In genomic region chr5:95379133-95379532, GRCh38 we compare ENCODE assay signal across 36 cellular contexts. TPM values are rescaled to one million over a fixed set of nuclear protein-coding genes. Genes with fewer than 3 reads are reported as not detected.
"Had no signal": no experiment of that assay in that cellular context is flagged by ENCODE, and none has a peak within 500 bp of the region (broad histone marks: within the 10 kb centered on the region; RNA-seq: fewer than 3 reads in every experiment).

No MANE protein-coding gene starts in this region.

- H3K9me3 ChIP-seq: adrenal gland, body of pancreas had no signal

- ATAC-seq: activated CD8-positive, alpha-beta T cell treated with anti-CD3 and anti-CD28 coated beads for 36 hours; activated naive CD4-positive, alpha-beta T cell treated with anti-CD3 and anti-CD28 coated beads, Interleukin-2, amount 50 U/mL, for 72 hours; activated T-cell treated with anti-CD3 and anti-CD28 coated beads, Interleukin-2, amount 50 U/mL, for 4 hours; activated T-cell treated with anti-CD3 and anti-CD28 coated beads, Interleukin-2, amount 50 U/mL, for 72 hours; activated T-helper 17 cell treated with anti-CD3 and anti-CD28 coated beads, Interleukin-2, amount 50 U/mL, for 72 hours; body of pancreas had no signal

- H3K36me3 ChIP-seq: adrenal gland, brain microvascular endothelial cell, breast epithelium had no signal

- H3K27ac ChIP-seq: adrenal gland, body of pancreas, brain microvascular endothelial cell, breast epithelium, VCaP had no signal

- H3K27me3 ChIP-seq: adrenal gland, body of pancreas, brain microvascular endothelial cell, breast epithelium had no signal

- FAIRE-seq: astrocyte, TTC549 had no signal

- DNase-seq: activated B cell treated with CpG ODN at 0.5 μM for 24 hours; activated CD4-positive, alpha-beta memory T cell treated with anti-CD3 and anti-CD28 coated beads for 36 hours; activated CD4-positive, alpha-beta T cell treated with anti-CD3 and anti-CD28 coated beads for 48 hours; activated CD4-positive, alpha-beta T cell treated with anti-CD3 and anti-CD28 coated beads, Interleukin-2, amount 50 U/mL, for 1 hour; activated CD4-positive, alpha-beta T cell treated with anti-CD3 and anti-CD28 coated beads, Interleukin-2, amount 50 U/mL, for 4 hours; activated CD4-positive, CD25-positive, alpha-beta regulatory T cell treated with anti-CD3 and anti-CD28 coated beads, Interleukin-2, amount 50 U/mL, for 72 hours; activated CD8-positive, alpha-beta memory T cell treated with anti-CD3 and anti-CD28 coated beads, Interleukin-2, amount 50 U/mL, for 4 hours; activated CD8-positive, alpha-beta T cell treated with anti-CD3 and anti-CD28 coated beads for 36 hours; activated effector memory CD4-positive, alpha-beta T cell treated with anti-CD3 and anti-CD28 coated beads, Interleukin-2, amount 50 U/mL, for 16 hours; activated gamma-delta T cell treated with Interleukin-2 at 50 U/mL for 16 hours; activated naive CD4-positive, alpha-beta T cell; activated naive CD4-positive, alpha-beta T cell treated with anti-CD3 and anti-CD28 coated beads for 36 hours; activated naive CD4-positive, alpha-beta T cell treated with anti-CD3 and anti-CD28 coated beads, Interleukin-2, amount 50 U/mL, for 16 hours; activated naive CD8-positive, alpha-beta T cell treated with anti-CD3 and anti-CD28 coated beads for 36 hours; activated T-cell treated with anti-CD3 and anti-CD28 coated beads for 4 hours; activated T-cell treated with anti-CD3 and anti-CD28 coated beads, Interleukin-2, amount 50 U/mL, for 1 hour; activated T-cell treated with anti-CD3 and anti-CD28 coated beads, Interleukin-2, amount 50 U/mL, for 4 hours; activated T-cell treated with anti-CD3 and anti-CD28 coated beads, Interleukin-2, amount 50 U/mL, for 72 hours; adrenal gland; amniotic stem cell; aorta; body of pancreas; brain microvascular endothelial cell; central memory CD4-positive, alpha-beta T cell; T-helper 1 cell; T-helper 2 cell; T-helper 9 cell had no signal

- H3K4me1 ChIP-seq: adrenal gland, body of pancreas, breast epithelium had no signal

- H3K4me3 ChIP-seq: adrenal gland, body of pancreas, breast epithelium had no signal

RNA-seq across cellular contexts. Expression of gene FAM81B, which starts 12.0 kb away (rescaled TPM):
- total RNA-seq: activated B cell treated with CpG ODN at 0.5 μM for 24 hours; activated CD4-positive, alpha-beta memory T cell treated with anti-CD3 and anti-CD28 coated beads for 36 hours; activated CD8-positive, alpha-beta memory T cell treated with anti-CD3 and anti-CD28 coated beads for 36 hours; activated CD8-positive, alpha-beta T cell treated with anti-CD3 and anti-CD28 coated beads for 36 hours; activated naive CD4-positive, alpha-beta T cell treated with anti-CD3 and anti-CD28 coated beads for 36 hours; activated naive CD4-positive, alpha-beta T cell treated with anti-CD3 and anti-CD28 coated beads, Interleukin-2, amount 50 U/mL, for 72 hours; activated naive CD8-positive, alpha-beta T cell treated with anti-CD3 and anti-CD28 coated beads for 36 hours; activated T-cell treated with anti-CD3 and anti-CD28 coated beads, Interleukin-2, amount 50 U/mL, for 4 hours; activated T-cell treated with anti-CD3 and anti-CD28 coated beads, Interleukin-2, amount 50 U/mL, for 72 hours; activated T-helper 1 cell treated with anti-CD3 and anti-CD28 coated beads, Interleukin-12 subunit alpha, Interleukin-12 subunit beta, Interleukin-2, Interleukin-4 antibody, amounts not matched to agents 30 ng/mL and 10 ng/mL and 1 ng/mL, durations not matched to agents 14 hours and 24 hours and 36 hours; activated T-helper 17 cell treated with anti-CD3 and anti-CD28 coated beads, Interleukin-2, amount 50 U/mL, for 72 hours; aorta; cardiac septum had no signal
- polyA plus RNA-seq: aorta had no signal
